In genomic region chr4:51842167-51842553, GRCh38 we compare ENCODE assay signal across 8 cellular contexts. TPM values are rescaled to one million over a fixed set of nuclear protein-coding genes. Genes with fewer than 3 reads are reported as not detected.
DNase-seq lines count a peak whose midpoint lies in the region; ATAC-seq, FAIRE-seq and TF ChIP-seq lines count a peak whose summit lies in the region.

No MANE protein-coding gene starts in this region.

- H3K4me3 Mint-ChIP-seq in IgD-negative memory B cell = peak overlapping the region; percentile 91 to 100 (median 98)

- H3K27me3 Mint-ChIP-seq in IgD-negative memory B cell = no peaks in the 10 kb centered on the region

- FAIRE-seq in K562 (lab: Jason Lieb, UNC) (peak; percentile 44), keratinocyte (lab: Jason Lieb, UNC) (no peak)

- H3K4me2 ChIP-seq in K562 (ENCODE audit: insufficient read depth, low read length) (peak overlapping the region; percentile 93), keratinocyte (ENCODE audit: control insufficient read depth, extremely low read depth, insufficient read depth, low read depth, low read length) (peak overlapping the region; percentile 98)

- CTCF ChIA-PET in K562 (lab: Yijun Ruan, JAX; ENCODE audit: low intra/inter-chr PET ratio) = no interaction called here

- H2AFZ ChIP-seq in K562 (ENCODE audit: low read depth, low read length) = peak overlapping the region; percentile 96
- H2AFZ ChIP-seq in keratinocyte (ENCODE audit: control insufficient read depth, low read length) = peak overlapping the region; percentile 99

- no TSS peak for BruUV-seq in K562 (replicated peaks; lab: Mats Ljungman, UMichigan)

- TF ChIP-seq CTCF in C4-2B (conservative IDR thresholded peaks at IDR 0.05) (no peak), K562 (IDR thresholded peaks at IDR 0.05 in 2 of 3, conservative IDR thresholded peaks at IDR 0.05 in 1 of 3; ENCODE audit: insufficient read depth in 2 of 3, low read depth in 1 of 3, low read length in 3 of 3) (no peak), keratinocyte (optimal IDR thresholded peaks at IDR 0.05 in 1 of 3, IDR thresholded peaks at IDR 0.05 in 1 of 3, conservative IDR thresholded peaks at IDR 0.05 in 1 of 3; ENCODE audit: extremely low read depth in 1 of 3, insufficient read depth in 2 of 3, low read length in 3 of 3) (no peak)

- H3K27me3 ChIP-seq in K562 (ENCODE audit: control insufficient read depth in 2 of 2, insufficient read depth in 2 of 2, low read length in 2 of 2) = no peaks in the 10 kb centered on the region
- no peaks in the 10 kb centered on the region for H3K27me3 ChIP-seq in keratinocyte (ENCODE audit: control insufficient read depth, extremely low read depth, insufficient read depth, low read length)
- no peaks in the 10 kb centered on the region for H3K27me3 ChIP-seq in subcutaneous abdominal adipose tissue (ENCODE audit: control insufficient read depth in 5 of 5, insufficient read depth in 4 of 5, low read length in 5 of 5)

- no peaks in the 10 kb centered on the region for H3K36me3 Mint-ChIP-seq in IgD-negative memory B cell

- H3K4me1 Mint-ChIP-seq in IgD-negative memory B cell = peaks cover 8 to 9% (median 9%) of the 10 kb centered on the region in 3 donors

- no peak for TF ChIP-seq RAD21 in K562 (CRISPR knock-in tag; conservative IDR thresholded peaks at IDR 0.05 in 1 of 2, IDR thresholded peaks at IDR 0.05 in 1 of 2)

- H3K36me3 ChIP-seq in K562 (ENCODE audit: control insufficient read depth, insufficient read depth, low read length) (peaks cover 7% of the 10 kb centered on the region; the same call in 1 of the 3 replicates), keratinocyte (ENCODE audit: control insufficient read depth in 2 of 2, extremely low read depth in 1 of 2, insufficient read depth in 2 of 2, low read length in 2 of 2) (peaks cover 2 to 7% of the 10 kb centered on the region in 2 experiments), subcutaneous abdominal adipose tissue (ENCODE audit: control insufficient read depth in 5 of 5, insufficient read depth in 5 of 5, low read length in 5 of 5) (peaks cover 0 to 5% (median 0%) of the 10 kb centered on the region in 5 donors)

- dilution Hi-C loops in keratinocyte (cut with MboI; ENCODE audit: extremely low pct_ligation_motif_present, low sequenced_read_pairs) = no loop called here

- no peak for ATAC-seq in K562
- no peak for ATAC-seq in HG02840 (IDR thresholded peaks at IDR 0.05; ENCODE audit: low FRiP score, unreplicated experiment)

- H3K9me1 ChIP-seq in K562 (ENCODE audit: control insufficient read depth, insufficient read depth, low read length) (no peaks in the 10 kb centered on the region), keratinocyte (ENCODE audit: control insufficient read depth, extremely low read depth, insufficient read depth, low read length) (no peaks in the 10 kb centered on the region)

- peak overlapping the region; percentile 80 for H3K27ac ChIP-seq in C4-2B
- H3K27ac ChIP-seq in K562 (ENCODE audit: extremely low read depth, low read depth, low read length) = peak overlapping the region; percentile 31; the same call in 2 of the 3 replicates
- peak overlapping the region; percentile 38 for H3K27ac ChIP-seq in keratinocyte (ENCODE audit: control insufficient read depth, insufficient read depth, low read length)
- peak overlapping the region; percentile 92 for H3K27ac ChIP-seq in subcutaneous abdominal adipose tissue (ENCODE audit: low read depth, low read length)

- H3K79me2 ChIP-seq in K562 (ENCODE audit: control insufficient read depth, insufficient read depth, low read length) (peaks cover 35% of the 10 kb centered on the region), keratinocyte (ENCODE audit: control insufficient read depth, insufficient read depth, low read length) (peaks cover 32% of the 10 kb centered on the region)

- H3K9ac ChIP-seq in K562 (ENCODE audit: insufficient read depth in 1 of 2, low read depth in 2 of 2, low read length in 2 of 2) (peak overlapping the region; percentile 60 to 85), keratinocyte (ENCODE audit: control insufficient read depth, extremely low read depth, insufficient read depth, low read length) (peak overlapping the region; percentile 74), subcutaneous abdominal adipose tissue (ENCODE audit: low read length in 5 of 5) (peak overlapping the region; percentile 64 to 86 (median 76))

- no peaks in the 10 kb centered on the region for H3K9me3 Mint-ChIP-seq in IgD-negative memory B cell

- no peak for TF ChIP-seq POLR2A in K562 (conservative IDR thresholded peaks at IDR 0.05)

- POLR2A ChIA-PET in K562 (lab: Yijun Ruan, JAX) = interaction anchor here (0.8 to 1.0 kb wide), 3 partner anchors 9 to 55 kb away, joined by 3 read pairs; no protein-coding TSS in a partner anchor

- TF ChIP-seq EP300 in K562 (IDR thresholded peaks at IDR 0.05; ENCODE audit: low read length) = no peak

- peak overlapping the region; percentile 81 for H3K4me3 ChIP-seq in K562
- peak overlapping the region; percentile 76 to 90 (median 80) for H3K4me3 ChIP-seq in keratinocyte (ENCODE audit: control insufficient read depth in 2 of 3, extremely low read depth in 1 of 3, insufficient read depth in 2 of 3, low read depth in 1 of 3, low read length in 3 of 3)
- peak overlapping the region; percentile 87 to 97 (median 91) for H3K4me3 ChIP-seq in subcutaneous abdominal adipose tissue (ENCODE audit: low read depth in 1 of 5, low read length in 5 of 5)

- no peaks in the 10 kb centered on the region; the same call in 1 of the 2 replicates for H3K9me3 ChIP-seq in K562 (replicated peaks; ENCODE audit: control insufficient read depth, insufficient read depth, low read depth, low read length)
- no peaks in the 10 kb centered on the region for H3K9me3 ChIP-seq in keratinocyte (ENCODE audit: control insufficient read depth, low read depth, low read length)
- H3K9me3 ChIP-seq in subcutaneous abdominal adipose tissue (ENCODE audit: control insufficient read depth in 5 of 5, low read length in 5 of 5) = no peaks in the 10 kb centered on the region

- H3K4me1 ChIP-seq in K562 (replicated peaks in 1 of 2; ENCODE audit: control insufficient read depth in 2 of 2, insufficient read depth in 2 of 2, low read length in 2 of 2) (peaks cover 0 to 14% of the 10 kb centered on the region in 2 experiments; a peak in 2 of 5 replicates), keratinocyte (ENCODE audit: control insufficient read depth, extremely low read depth, insufficient read depth, low read length) (peaks cover 13% of the 10 kb centered on the region), subcutaneous abdominal adipose tissue (ENCODE audit: control insufficient read depth in 5 of 5, insufficient read depth in 5 of 5, low read length in 5 of 5) (peaks cover 3 to 24% (median 19%) of the 10 kb centered on the region in 5 donors)

- 0 out of 2 replicates have a peak, but pooled peaks cover 4% of the 10 kb centered on the region for H4K20me1 ChIP-seq in K562 (replicated peaks; ENCODE audit: control insufficient read depth, insufficient read depth, low read length)
- H4K20me1 ChIP-seq in keratinocyte (ENCODE audit: control insufficient read depth, extremely low read depth, insufficient read depth, low read length) = no peaks in the 10 kb centered on the region

- in situ Hi-C loops in K562 (cut with MboI) = no loop called here

- intact Hi-C loops in K562 (cut with micrococcal nuclease) = loop anchor here (5.0 kb wide), 1 partner anchor 45 kb away; no protein-coding TSS in a partner anchor

- 5% methylated on average over 20 of the region's 20 CpGs for WGBS in K562 (ENCODE audit: insufficient coverage, low coverage, missing lambda C conversion rate)

- DNase-seq in K562 (ENCODE audit: extremely low read depth in 1 of 4, low spot score in 3 of 4) = peak in 1 of 4 experiments; percentile 15
- DNase-seq in keratinocyte (ENCODE audit: low read depth, low spot score) = no peak
- no peak for DNase-seq in HK-2 (ENCODE audit: unreplicated experiment)
- no peak for DNase-seq in activated CD4-positive, CD25-positive, alpha-beta regulatory T cell treated with anti-CD3 and anti-CD28 coated beads, Interleukin-2, amount 50 U/mL, for 72 hours

- peak overlapping the region in 2 of 3 donors; percentile 82 to 93 for H3K27ac Mint-ChIP-seq in IgD-negative memory B cell

TF ChIP-seq in K562, 482 proteins besides CTCF, POLR2A, EP300 and RAD21 (continues in another document):
- TF ChIP-seq RNF2 (IDR thresholded peaks at IDR 0.05) (no peak), ZNF830 (CRISPR knock-in tag; IDR thresholded peaks at IDR 0.05) (no peak), ZNF146 (CRISPR knock-in tag; IDR thresholded peaks at IDR 0.05; ENCODE audit: unreplicated experiment) (no peak), FOXA1 (IDR thresholded peaks at IDR 0.05; ENCODE audit: borderline replicate concordance) (no peak)

RNA-seq across cellular contexts. Expression of gene DCUN1D4, which starts 0.8 kb away (rescaled TPM):
- polyA plus RNA-seq in IgD-negative memory B cell (8.7 TPM), K562 (2011; rRNA removed) (61.0 and 73.5 TPM in 2 replicates), K562 (2014; fragmentation: Illumina TruSeq; extraction: Trizol) (20.5 and 22.8 TPM in 2 replicates), K562 (2014; fragmentation: Nextera tagmentation; extraction: Ambion mirVana) (10 to 100 TPM; 17.0 TPM), K562 (2014; rRNA removed) (27.0 and 32.0 TPM in 2 replicates), keratinocyte (39.6 to 59.9 TPM (median 50.3 TPM) in 3 replicates)
- total RNA-seq in K562 (2011; cell fraction: chromatin; rRNA removed; ENCODE audit: low replicate concordance) = 80.2 and 176 TPM in 2 replicates
- total RNA-seq in K562 (2011; cell fraction: nucleolus; rRNA removed) = 38.9 and 51.6 TPM in 2 replicates
- 69.4 and 90.5 TPM in 2 replicates for total RNA-seq in K562 (2011; cell fraction: nucleoplasm; rRNA removed)
- total RNA-seq in K562 (2014; rRNA removed) (15.1 and 17.1 TPM in 2 replicates), K562 (2014; rRNA removed; fragmentation: Illumina TruSeq; extraction: Trizol) (28.8 and 31.3 TPM in 2 replicates), K562 (2015; rRNA removed; fragmentation: Illumina TruSeq; extraction: Trizol) (23.0 TPM in 2 replicates), K562 (2021) (33.5 and 35.3 TPM in 2 replicates)
- polyA plus RNA-seq in K562 (2011; cell fraction: cytosol; rRNA removed) = 21.4 and 24.4 TPM in 2 replicates
- polyA plus RNA-seq in K562 (2011; cell fraction: nucleus; rRNA removed) = 195 and 229 TPM in 2 replicates
- polyA plus RNA-seq in K562 (2012) = 18.7 and 19.5 TPM in 2 replicates
- polyA minus RNA-seq in K562 (2011; rRNA and poly(A)+ RNA removed) = 100 and 104 TPM in 2 replicates
- 14.4 and 32.4 TPM in 2 replicates for polyA minus RNA-seq in K562 (2011; cell fraction: cytosol; rRNA and poly(A)+ RNA removed)
- 74.2 and 101 TPM in 2 replicates for polyA minus RNA-seq in K562 (2011; cell fraction: nucleus; rRNA and poly(A)+ RNA removed)
- 87.4 TPM for polyA plus RNA-seq in keratinocyte (2011; ENCODE audit: low read depth)
- 25.6 and 43.7 TPM in 2 replicates for polyA plus RNA-seq in keratinocyte (2011; cell fraction: cytosol; rRNA removed)
- 123 and 127 TPM in 2 replicates for polyA plus RNA-seq in keratinocyte (2011; cell fraction: nucleus; rRNA removed)
- 26.5 and 30.0 TPM in 2 replicates for polyA plus RNA-seq in keratinocyte (2012; ENCODE audit: low replicate concordance)
- 8.8 to 99.6 TPM (median 76.4 TPM) in 3 replicates for polyA minus RNA-seq in keratinocyte
- 45.7 TPM for polyA minus RNA-seq in keratinocyte (2011; cell fraction: cytosol; rRNA and poly(A)+ RNA removed)
- polyA minus RNA-seq in keratinocyte (2011; cell fraction: nucleus; rRNA and poly(A)+ RNA removed) = 45.5 and 80.3 TPM in 2 replicates

Comparison
In these comparisons a context has a peak if more than half of its experiments do, and no peak if none do; other contexts are left out.
1. H3K27ac ChIP-seq: peak in every context shown above with its lines; median percentile 92 in subcutaneous abdominal adipose tissue; 80 in C4-2B; 38 in keratinocyte; 31 in K562.